Comparison of ENCODE assay signal across 24 cellular contexts in genomic region chr2:237511421-237511820, GRCh38. TPM values are rescaled to one million over a fixed set of nuclear protein-coding genes. Genes with fewer than 3 reads are reported as not detected.
A peak's percentile ranks its signal among the peaks of the same experiment; 100 is the strongest.
DNase-seq lines count a peak whose midpoint lies in the region; ATAC-seq and TF ChIP-seq lines count a peak whose summit lies in the region.
"Had no signal": no experiment of that assay in that cellular context is flagged by ENCODE, and none has a peak within 500 bp of the region (broad histone marks: within the 10 kb centered on the region; RNA-seq: fewer than 3 reads in every experiment).

No MANE protein-coding gene starts in this region.

- intact Hi-C loops in breast epithelium (cut with DNase I; ENCODE audit: low total_unique reads) (loop anchor here (5.0 kb wide), 1 partner anchor 236 kb away; no protein-coding TSS in a partner anchor), MCF 10A (cut with micrococcal nuclease) (loop anchor here (10.0 kb wide), 1 partner anchor 503 kb away; no protein-coding TSS in a partner anchor), vagina (cut with DNase I) (loop anchor here (10.0 kb wide), 1 partner anchor 233 kb away; no protein-coding TSS in a partner anchor), testis (cut with DNase I; ENCODE audit: low total_unique reads) (loop anchor here (5.0 to 10.0 kb wide), 2 partner anchors 61 to 233 kb away; no protein-coding TSS in a partner anchor)

- H3K27ac ChIP-seq in breast epithelium: peak overlapping the region; percentile 66 to 80
- peak overlapping the region; percentile 88 for H3K27ac ChIP-seq in vagina
- peak overlapping the region in 1 of 2 donors; percentile 33 for H3K27ac ChIP-seq in testis
- H3K27ac ChIP-seq: SK-N-MC, tibial artery had no signal

- no peak overlapping the region for H3K27ac Mint-ChIP-seq in MCF 10A (ENCODE audit: low read depth, unreplicated experiment)
- H3K27ac Mint-ChIP-seq: activated naive CD8-positive, alpha-beta T cell treated with anti-CD3 and anti-CD28 coated beads, Interleukin-2, amount 10 ng/mL, durations not matched to agents 7 days and 5 days; T-helper 2 cell treated with Interferon-gamma antibody and Interleukin-4, amounts not matched to agents 5 μg/mL and 100 μg/mL, for 36 hours had no signal

- no peaks in the 10 kb centered on the region for H3K4me1 Mint-ChIP-seq in MCF 10A (ENCODE audit: insufficient read depth, unreplicated experiment)
- H3K4me1 Mint-ChIP-seq: activated naive CD8-positive, alpha-beta T cell treated with anti-CD3 and anti-CD28 coated beads, Interleukin-2, amount 10 ng/mL, durations not matched to agents 7 days and 5 days had no signal

- CTCF ChIA-PET in MCF 10A (lab: Yijun Ruan, JAX): interaction anchor here (1.0 to 8.3 kb wide), 8 partner anchors 10 to 161 kb away, joined by 3 to 239 read pairs (median 8); no protein-coding TSS in a partner anchor

- H3K4me3 Mint-ChIP-seq in MCF 10A (ENCODE audit: unreplicated experiment): no peak overlapping the region
- H3K4me3 Mint-ChIP-seq: activated naive CD8-positive, alpha-beta T cell treated with anti-CD3 and anti-CD28 coated beads, Interleukin-2, amount 10 ng/mL, durations not matched to agents 7 days and 5 days; brain; T-helper 2 cell treated with Interferon-gamma antibody and Interleukin-4, amounts not matched to agents 5 μg/mL and 100 μg/mL, for 36 hours had no signal

- H3K4me1 ChIP-seq in breast epithelium (peaks cover 0 to 19% of the 10 kb centered on the region in 2 donors), vagina (peaks cover 61% of the 10 kb centered on the region), testis (peaks cover 48% of the 10 kb centered on the region)

- ATAC-seq in HG02870 (IDR thresholded peaks at IDR 0.05; ENCODE audit: unreplicated experiment): no peak
- ATAC-seq: mucosa of descending colon had no signal

- DNase-seq in breast epithelium (ENCODE audit: low spot score in 2 of 2): no peak
- no peak for DNase-seq in MCF 10A (ENCODE audit: unreplicated experiment)
- peak; percentile 36 for DNase-seq in astrocyte of the spinal cord (ENCODE audit: low read depth, low spot score)
- peak; percentile 54 for DNase-seq in iris pigment epithelial cell (ENCODE audit: low read depth)
- DNase-seq in vagina (ENCODE audit: extremely low spot score in 2 of 2): no peak
- DNase-seq in testis: no peak
- DNase-seq in NCI-H345 (lab: John Stamatoyannopoulos, UW): no peak
- DNase-seq: activated CD4-positive, alpha-beta T cell treated with anti-CD3 and anti-CD28 coated beads, Interleukin-2, amount 50 U/mL, for 4 hours; activated effector memory CD4-positive, alpha-beta T cell treated with Interleukin-2 at 50 U/mL for 16 hours; activated naive CD8-positive, alpha-beta T cell treated with anti-CD3 and anti-CD28 coated beads, Interleukin-2, amount 10 ng/mL, durations not matched to agents 7 days and 5 days; mucosa of descending colon; NCI-H1092 treated with DMSO at 0.1 percent for 48 hours; NCI-H524; stimulated activated CD4-positive, alpha-beta T cell treated with anti-CD3 and anti-CD28 coated beads, Interleukin-2, amount 100 ng/mL, for 48 hours; stimulated activated naive CD4-positive, alpha-beta T cell; tibial artery had no signal

- peaks cover under 1% of the 10 kb centered on the region for H3K9me3 Mint-ChIP-seq in MCF 10A (ENCODE audit: unreplicated experiment)
- H3K9me3 Mint-ChIP-seq: activated naive CD8-positive, alpha-beta T cell treated with anti-CD3 and anti-CD28 coated beads, Interleukin-2, amount 10 ng/mL, durations not matched to agents 7 days and 5 days; T-helper 2 cell treated with Interferon-gamma antibody and Interleukin-4, amounts not matched to agents 5 μg/mL and 100 μg/mL, for 36 hours had no signal

- POLR2A ChIA-PET in MCF 10A (lab: Yijun Ruan, JAX): interaction anchor here (2.1 to 2.6 kb wide), 2 partner anchors 22 to 61 kb away, joined by 7 to 25 read pairs; no protein-coding TSS in a partner anchor

- no peak for TF ChIP-seq POLR2A in breast epithelium (IDR thresholded peaks at IDR 0.05)
- no peak for TF ChIP-seq POLR2A in vagina (IDR thresholded peaks at IDR 0.05)
- no peak for TF ChIP-seq POLR2A in testis (IDR thresholded peaks at IDR 0.05)

- in situ Hi-C loops in astrocyte of the spinal cord (cut with HindIII; ENCODE audit: low sequenced_read_pairs): no loop called here

- H3K36me3 ChIP-seq in breast epithelium (no peaks in the 10 kb centered on the region), vagina (no peaks in the 10 kb centered on the region), testis (ENCODE audit: low read depth, missing control alignments) (no peaks in the 10 kb centered on the region)
- H3K36me3 ChIP-seq: tibial artery had no signal

- H3K36me3 Mint-ChIP-seq in MCF 10A (ENCODE audit: insufficient read depth, unreplicated experiment): peaks cover 36% of the 10 kb centered on the region
- H3K36me3 Mint-ChIP-seq: activated naive CD8-positive, alpha-beta T cell treated with anti-CD3 and anti-CD28 coated beads, Interleukin-2, amount 10 ng/mL, durations not matched to agents 7 days and 5 days; brain had no signal

- TF ChIP-seq CTCF in breast epithelium (IDR thresholded peaks at IDR 0.05): no peak
- TF ChIP-seq CTCF in MCF 10A (IDR thresholded peaks at IDR 0.05; ENCODE audit: unreplicated experiment): no peak
- no peak for TF ChIP-seq CTCF in astrocyte of the spinal cord (IDR thresholded peaks at IDR 0.05; ENCODE audit: low read depth, low read length)
- TF ChIP-seq CTCF in vagina (IDR thresholded peaks at IDR 0.05): no peak
- TF ChIP-seq CTCF in testis (IDR thresholded peaks at IDR 0.05): no peak

- 80 to 84% methylated on average over 1 of the region's 1 CpG for WGBS in testis, 2 donors

- H3K4me3 ChIP-seq in breast epithelium (no peak overlapping the region), astrocyte of the spinal cord (ENCODE audit: low read depth, low read length) (no peak overlapping the region), vagina (no peak overlapping the region), testis (no peak overlapping the region)
- H3K4me3 ChIP-seq: mucosa of descending colon, SK-N-MC, tibial artery had no signal

- H3K27me3 Mint-ChIP-seq in MCF 10A (ENCODE audit: insufficient read depth, unreplicated experiment): no peaks in the 10 kb centered on the region

- no peaks in the 10 kb centered on the region for H3K9me3 ChIP-seq in breast epithelium
- H3K9me3 ChIP-seq in vagina: no peaks in the 10 kb centered on the region
- H3K9me3 ChIP-seq in testis: no peaks in the 10 kb centered on the region
- H3K9me3 ChIP-seq: mucosa of descending colon, tibial artery had no signal

- H3K27me3 ChIP-seq in breast epithelium (no peaks in the 10 kb centered on the region), vagina (no peaks in the 10 kb centered on the region), testis (no peaks in the 10 kb centered on the region)

- BruUV-seq in MCF 10A (replicated peaks; lab: Mats Ljungman, UMichigan): no TSS peak

RNA-seq across cellular contexts. Expression of gene MLPH, which starts 24.4 kb away (rescaled TPM):
- total RNA-seq in breast epithelium: 100 to 1,000 TPM in 2 of 3 donors, 10 to 100 TPM in 1; 15.5 to 242 (median 223) TPM
- 27.1 and 28.5 TPM in 2 replicates for total RNA-seq in MCF 10A (2022)
- total RNA-seq in vagina: 34.6 TPM
- 1 to 10 TPM; 6.5 to 7.4 TPM for total RNA-seq in testis
- 5.5 TPM for polyA plus RNA-seq in testis (ENCODE audit: insufficient read depth, low read depth, low replicate concordance)
- total RNA-seq: activated naive CD8-positive, alpha-beta T cell treated with anti-CD3 and anti-CD28 coated beads, Interleukin-2, amount 10 ng/mL, durations not matched to agents 7 days and 5 days; skeletal muscle tissue had no signal
- polyA plus RNA-seq: neural cell had no signal

RNA-seq across cellular contexts. Expression of gene PRLH, which starts 55.0 kb away (rescaled TPM):
- not detected for total RNA-seq in breast epithelium
- total RNA-seq in MCF 10A (2022): not detected in 2 replicates
- not detected for total RNA-seq in vagina
- total RNA-seq in testis: not detected
- not detected for polyA plus RNA-seq in testis (ENCODE audit: insufficient read depth, low read depth, low replicate concordance)
- total RNA-seq: activated naive CD8-positive, alpha-beta T cell treated with anti-CD3 and anti-CD28 coated beads, Interleukin-2, amount 10 ng/mL, durations not matched to agents 7 days and 5 days; fibroblast of lung; lower leg skin; mucosa of descending colon; skeletal muscle tissue had no signal
- polyA plus RNA-seq: fibroblast of lung, neural cell had no signal

Comparison
In these comparisons a context has a peak if more than half of its experiments do, and no peak if none do; other contexts are left out.
1. DNase-seq: peak in astrocyte of the spinal cord (single experiment) and iris pigment epithelial cell (single experiment); none in breast epithelium (0 of 2), MCF 10A (single experiment), vagina (0 of 2), testis (single experiment) and NCI-H345 (single experiment).